Comparison of ENCODE assay signal across 8 cellular contexts in the genomic region with DNA sequence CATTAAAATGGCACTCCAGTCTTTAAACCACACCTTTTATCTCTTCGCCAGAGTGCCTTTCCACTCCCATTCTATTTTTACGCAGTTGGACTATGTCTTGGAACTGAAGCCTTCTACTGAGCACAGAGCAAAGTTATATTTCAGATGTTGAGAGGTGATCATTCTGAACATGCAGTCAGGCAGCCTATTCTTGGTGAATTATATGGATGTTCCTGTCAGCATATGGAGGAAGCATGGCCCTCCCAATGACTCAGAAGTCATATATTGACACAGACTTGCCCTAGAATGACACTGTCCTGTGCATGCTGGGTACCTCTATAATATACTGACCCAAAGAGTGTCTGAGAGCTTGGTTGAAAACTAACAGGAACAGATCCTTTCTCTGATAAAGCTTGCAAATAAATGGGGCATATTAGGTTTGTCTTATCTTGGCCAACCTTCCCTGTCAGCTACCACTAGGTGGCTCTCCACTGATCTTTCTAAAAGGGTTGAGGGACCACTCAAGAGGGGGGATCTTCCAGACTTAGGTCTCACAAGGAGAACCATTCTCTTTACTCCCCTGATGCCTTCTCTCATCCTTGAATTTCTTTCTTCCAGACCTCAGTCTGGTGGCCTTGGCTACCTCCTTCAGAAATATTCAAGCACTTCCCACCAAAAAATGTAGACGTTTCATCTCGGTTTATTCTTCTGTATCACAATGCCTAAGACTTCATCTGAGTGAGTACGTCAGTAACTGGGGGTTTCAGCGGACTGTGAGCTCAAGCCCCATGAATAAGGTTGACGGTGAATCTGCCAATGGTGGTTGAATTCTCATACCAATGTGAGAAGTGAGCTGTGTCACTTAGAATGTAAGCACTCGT. TPM values are rescaled to one million over a fixed set of nuclear protein-coding genes. Genes with fewer than 3 reads are reported as not detected.
A peak's percentile ranks its signal among the peaks of the same experiment; 100 is the strongest.
DNase-seq lines count a peak whose midpoint lies in the region; ATAC-seq and TF ChIP-seq lines count a peak whose summit lies in the region.

No MANE protein-coding gene starts in this region.

- DNase-seq in NCI-H146 (lab: John Stamatoyannopoulos, UW): peak; percentile 6
- no peak for DNase-seq in NCI-H146 treated with DMSO at 0.1 percent for 48 hours (lab: John Stamatoyannopoulos, UW; ENCODE audit: unreplicated experiment)
- peak; percentile 52 to 79 for DNase-seq in SJCRH30
- peak; percentile 76 to 84 for DNase-seq in erythroblast (lab: John Stamatoyannopoulos, UW)
- peak; percentile 3 for DNase-seq in neural crest cell (ENCODE audit: low read depth, low spot score)
- DNase-seq in activated CD8-positive, alpha-beta memory T cell treated with anti-CD3 and anti-CD28 coated beads, Interleukin-2, amount 10 ng/mL, durations not matched to agents 7 days and 5 days: no peak

- CTCF ChIA-PET in activated CD8-positive, alpha-beta memory T cell treated with anti-CD3 and anti-CD28 coated beads, Interleukin-2, amount 10 ng/mL, durations not matched to agents 7 days and 5 days (lab: Charles Lee): interaction anchor here (0.6 to 3.7 kb wide), 12 partner anchors 10 to 611 kb away, joined by 3 to 23 read pairs (median 3); a partner anchor contains a TSS

- H3K4me3 ChIP-seq in SJCRH30: no peak overlapping the region

- H3K9me3 ChIP-seq in SJCRH30 (replicated peaks): 0 out of 2 replicates have a peak, but pooled peaks cover 4% of the 10 kb centered on the region

- peak; percentile 67 for TF ChIP-seq CTCF in neural crest cell (conservative IDR thresholded peaks at IDR 0.05)

- no peaks in the 10 kb centered on the region for H3K27me3 ChIP-seq in SJCRH30

- no peak overlapping the region for H3K27ac Mint-ChIP-seq in neural crest cell (ENCODE audit: unreplicated experiment)
- H3K27ac Mint-ChIP-seq in activated CD8-positive, alpha-beta memory T cell treated with anti-CD3 and anti-CD28 coated beads, Interleukin-2, amount 10 ng/mL, durations not matched to agents 7 days and 5 days: no peak overlapping the region

- no peak overlapping the region for H3K27ac ChIP-seq in SJCRH30

- no peaks in the 10 kb centered on the region for H3K27me3 Mint-ChIP-seq in neural crest cell (ENCODE audit: low read depth)
- peaks cover 20% of the 10 kb centered on the region for H3K27me3 Mint-ChIP-seq in activated CD8-positive, alpha-beta memory T cell treated with anti-CD3 and anti-CD28 coated beads, Interleukin-2, amount 10 ng/mL, durations not matched to agents 7 days and 5 days

- no peaks in the 10 kb centered on the region for H3K9me3 Mint-ChIP-seq in neural crest cell
- no peaks in the 10 kb centered on the region for H3K9me3 Mint-ChIP-seq in activated CD8-positive, alpha-beta memory T cell treated with anti-CD3 and anti-CD28 coated beads, Interleukin-2, amount 10 ng/mL, durations not matched to agents 7 days and 5 days (ENCODE audit: low read depth)

- no peaks in the 10 kb centered on the region for H3K36me3 Mint-ChIP-seq in neural crest cell (ENCODE audit: low read depth)
- H3K36me3 Mint-ChIP-seq in activated CD8-positive, alpha-beta memory T cell treated with anti-CD3 and anti-CD28 coated beads, Interleukin-2, amount 10 ng/mL, durations not matched to agents 7 days and 5 days: no peaks in the 10 kb centered on the region

- peaks cover 18% of the 10 kb centered on the region for H3K4me1 ChIP-seq in SJCRH30

- ATAC-seq in GM19043 (IDR thresholded peaks at IDR 0.05; ENCODE audit: low read depth, unreplicated experiment) (peak; percentile 72), HG03442 (IDR thresholded peaks at IDR 0.05; ENCODE audit: unreplicated experiment) (peak; percentile 69)
- ATAC-seq in activated CD8-positive, alpha-beta memory T cell treated with anti-CD3 and anti-CD28 coated beads, Interleukin-2, amount 10 ng/mL, durations not matched to agents 7 days and 5 days: no peak

- no peaks in the 10 kb centered on the region for H3K36me3 ChIP-seq in SJCRH30

- H3K4me3 Mint-ChIP-seq in neural crest cell: no peak overlapping the region
- no peak overlapping the region for H3K4me3 Mint-ChIP-seq in activated CD8-positive, alpha-beta memory T cell treated with anti-CD3 and anti-CD28 coated beads, Interleukin-2, amount 10 ng/mL, durations not matched to agents 7 days and 5 days

- TF ChIP-seq POLR2A in erythroblast (IDR thresholded peaks at IDR 0.05; ENCODE audit: low read length): no peak

- peaks cover 11% of the 10 kb centered on the region for H3K4me1 Mint-ChIP-seq in neural crest cell
- no peaks in the 10 kb centered on the region for H3K4me1 Mint-ChIP-seq in activated CD8-positive, alpha-beta memory T cell treated with anti-CD3 and anti-CD28 coated beads, Interleukin-2, amount 10 ng/mL, durations not matched to agents 7 days and 5 days

RNA-seq across cellular contexts. Expression of a gene that starts 11.8 kb away (rescaled TPM):
- 4.6 and 5.5 TPM in 2 replicates for total RNA-seq in SJCRH30 (2014; rRNA removed; shearing (Covaris generic))
- total RNA-seq in neural crest cell: 4.5 and 5.5 TPM in 2 replicates
- total RNA-seq in activated CD8-positive, alpha-beta memory T cell treated with anti-CD3 and anti-CD28 coated beads, Interleukin-2, amount 10 ng/mL, durations not matched to agents 7 days and 5 days: 1 to 10 TPM; 2.6 to 2.8 TPM

RNA-seq across cellular contexts. Expression of a gene that starts 32.6 kb away (rescaled TPM):
- total RNA-seq in SJCRH30 (2014; rRNA removed; shearing (Covaris generic)): 45.9 and 46.5 TPM in 2 replicates
- 0.89 and 1.2 TPM in 2 replicates for total RNA-seq in neural crest cell
- not detected for total RNA-seq in activated CD8-positive, alpha-beta memory T cell treated with anti-CD3 and anti-CD28 coated beads, Interleukin-2, amount 10 ng/mL, durations not matched to agents 7 days and 5 days

Comparison
In these comparisons a context has a peak if more than half of its experiments do, and no peak if none do; other contexts are left out.
1. DNase-seq: peak in NCI-H146 (single experiment), SJCRH30 (2 of 2), erythroblast (2 of 2) and neural crest cell (single experiment); none in NCI-H146 treated with DMSO at 0.1 percent for 48 hours (single experiment) and activated CD8-positive, alpha-beta memory T cell treated with anti-CD3 and anti-CD28 coated beads, Interleukin-2, amount 10 ng/mL, durations not matched to agents 7 days and 5 days (single experiment).
2. RNA of a gene that starts 32.6 kb away (total RNA-seq): 45.9 to 46.5 TPM in SJCRH30; 0.89 to 1.2 TPM in neural crest cell and not detected in activated CD8-positive, alpha-beta memory T cell treated with anti-CD3 and anti-CD28 coated beads, Interleukin-2, amount 10 ng/mL, durations not matched to agents 7 days and 5 days; every median in the first group is over 10 times any median in the second.